In the genomic region with DNA sequence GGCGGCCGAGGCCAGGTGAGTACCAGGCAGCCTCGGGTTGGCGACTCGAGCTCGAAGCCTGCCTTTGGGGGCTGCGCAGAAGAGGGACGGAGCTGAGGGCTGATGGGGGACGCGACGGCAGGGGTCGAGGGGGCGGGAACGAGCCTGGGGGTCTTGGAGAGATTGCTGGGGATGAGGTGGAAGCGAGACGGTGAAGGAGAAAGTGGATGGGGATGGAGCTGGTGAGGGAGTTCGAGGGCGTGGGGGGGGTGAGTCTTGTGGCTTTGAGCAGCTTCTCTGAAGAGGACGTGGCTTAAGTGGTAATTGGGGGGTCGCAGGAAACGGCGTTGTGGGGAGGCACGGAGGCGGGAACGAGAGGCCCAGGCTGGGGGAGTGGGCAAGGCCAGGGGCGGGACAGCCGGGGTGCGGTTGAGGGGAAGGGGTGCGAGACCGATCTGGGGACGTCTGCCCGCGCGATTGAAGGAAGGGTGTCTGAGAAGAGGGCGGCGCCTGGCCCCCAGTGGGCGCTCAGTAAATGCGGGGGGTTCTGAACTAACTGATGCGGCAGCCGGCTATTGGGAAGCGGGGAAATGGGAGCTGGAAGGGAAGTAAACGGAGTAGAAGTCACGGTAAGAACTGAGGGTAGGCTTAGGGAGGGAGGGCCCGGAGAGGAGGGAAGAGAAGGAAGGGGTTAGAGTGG, we compare ENCODE assay signal across 1 cellular context.
TF ChIP-seq lines count a peak whose summit lies in the region.

No MANE protein-coding gene starts in this region.

TF ChIP-seq in GM12878, 131 proteins besides CTCF, POLR2A, EP300 and RAD21 (continues in another document):
- no peak for TF ChIP-seq MYC (IDR thresholded peaks at IDR 0.05; ENCODE audit: insufficient read depth, insufficient read length, insufficient replicate concordance, low read length, severe bottlenecking)
- TF ChIP-seq ZNF217 (IDR thresholded peaks at IDR 0.05) = no peak
- no peak; the same call in 1 of the 2 replicates for TF ChIP-seq TAF1 (IDR thresholded peaks at IDR 0.05; ENCODE audit: borderline replicate concordance, low read depth, low read length)
- TF ChIP-seq MEF2B (IDR thresholded peaks at IDR 0.05; ENCODE audit: partially characterized antibody, poor library complexity, severe bottlenecking) = peak; percentile 9
- TF ChIP-seq, protein P1, sequence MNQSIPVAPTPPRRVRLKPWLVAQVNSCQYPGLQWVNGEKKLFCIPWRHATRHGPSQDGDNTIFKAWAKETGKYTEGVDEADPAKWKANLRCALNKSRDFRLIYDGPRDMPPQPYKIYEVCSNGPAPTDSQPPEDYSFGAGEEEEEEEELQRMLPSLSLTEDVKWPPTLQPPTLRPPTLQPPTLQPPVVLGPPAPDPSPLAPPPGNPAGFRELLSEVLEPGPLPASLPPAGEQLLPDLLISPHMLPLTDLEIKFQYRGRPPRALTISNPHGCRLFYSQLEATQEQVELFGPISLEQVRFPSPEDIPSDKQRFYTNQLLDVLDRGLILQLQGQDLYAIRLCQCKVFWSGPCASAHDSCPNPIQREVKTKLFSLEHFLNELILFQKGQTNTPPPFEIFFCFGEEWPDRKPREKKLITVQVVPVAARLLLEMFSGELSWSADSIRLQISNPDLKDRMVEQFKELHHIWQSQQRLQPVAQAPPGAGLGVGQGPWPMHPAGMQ (IDR thresholded peaks at IDR 0.05; ENCODE audit: borderline replicate concordance) = no peak
- TF ChIP-seq, protein P2, sequence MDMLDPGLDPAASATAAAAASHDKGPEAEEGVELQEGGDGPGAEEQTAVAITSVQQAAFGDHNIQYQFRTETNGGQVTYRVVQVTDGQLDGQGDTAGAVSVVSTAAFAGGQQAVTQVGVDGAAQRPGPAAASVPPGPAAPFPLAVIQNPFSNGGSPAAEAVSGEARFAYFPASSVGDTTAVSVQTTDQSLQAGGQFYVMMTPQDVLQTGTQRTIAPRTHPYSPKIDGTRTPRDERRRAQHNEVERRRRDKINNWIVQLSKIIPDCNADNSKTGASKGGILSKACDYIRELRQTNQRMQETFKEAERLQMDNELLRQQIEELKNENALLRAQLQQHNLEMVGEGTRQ (IDR thresholded peaks at IDR 0.05; ENCODE audit: borderline replicate concordance, low read depth, low read length) = no peak
- TF ChIP-seq, protein P3, sequence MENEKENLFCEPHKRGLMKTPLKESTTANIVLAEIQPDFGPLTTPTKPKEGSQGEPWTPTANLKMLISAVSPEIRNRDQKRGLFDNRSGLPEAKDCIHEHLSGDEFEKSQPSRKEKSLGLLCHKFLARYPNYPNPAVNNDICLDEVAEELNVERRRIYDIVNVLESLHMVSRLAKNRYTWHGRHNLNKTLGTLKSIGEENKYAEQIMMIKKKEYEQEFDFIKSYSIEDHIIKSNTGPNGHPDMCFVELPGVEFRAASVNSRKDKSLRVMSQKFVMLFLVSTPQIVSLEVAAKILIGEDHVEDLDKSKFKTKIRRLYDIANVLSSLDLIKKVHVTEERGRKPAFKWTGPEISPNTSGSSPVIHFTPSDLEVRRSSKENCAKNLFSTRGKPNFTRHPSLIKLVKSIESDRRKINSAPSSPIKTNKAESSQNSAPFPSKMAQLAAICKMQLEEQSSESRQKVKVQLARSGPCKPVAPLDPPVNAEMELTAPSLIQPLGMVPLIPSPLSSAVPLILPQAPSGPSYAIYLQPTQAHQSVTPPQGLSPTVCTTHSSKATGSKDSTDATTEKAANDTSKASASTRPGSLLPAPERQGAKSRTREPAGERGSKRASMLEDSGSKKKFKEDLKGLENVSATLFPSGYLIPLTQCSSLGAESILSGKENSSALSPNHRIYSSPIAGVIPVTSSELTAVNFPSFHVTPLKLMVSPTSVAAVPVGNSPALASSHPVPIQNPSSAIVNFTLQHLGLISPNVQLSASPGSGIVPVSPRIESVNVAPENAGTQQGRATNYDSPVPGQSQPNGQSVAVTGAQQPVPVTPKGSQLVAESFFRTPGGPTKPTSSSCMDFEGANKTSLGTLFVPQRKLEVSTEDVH (IDR thresholded peaks at IDR 0.05; ENCODE audit: low read depth, partially characterized antibody) = no peak
- TF ChIP-seq FOS (IDR thresholded peaks at IDR 0.05; ENCODE audit: borderline replicate concordance, extremely low read depth, insufficient read length) = no peak
- TF ChIP-seq EED (IDR thresholded peaks at IDR 0.05; ENCODE audit: low read depth) = peak; percentile 35; the same call in 1 of the 2 replicates
- no peak for TF ChIP-seq ZNF24 (IDR thresholded peaks at IDR 0.05)
- no peak; the same call in 1 of the 2 replicates for TF ChIP-seq CBFB (IDR thresholded peaks at IDR 0.05; ENCODE audit: low read depth)
- no peak for TF ChIP-seq SUZ12 (IDR thresholded peaks at IDR 0.05; ENCODE audit: unreplicated experiment)
- TF ChIP-seq, protein P4, sequence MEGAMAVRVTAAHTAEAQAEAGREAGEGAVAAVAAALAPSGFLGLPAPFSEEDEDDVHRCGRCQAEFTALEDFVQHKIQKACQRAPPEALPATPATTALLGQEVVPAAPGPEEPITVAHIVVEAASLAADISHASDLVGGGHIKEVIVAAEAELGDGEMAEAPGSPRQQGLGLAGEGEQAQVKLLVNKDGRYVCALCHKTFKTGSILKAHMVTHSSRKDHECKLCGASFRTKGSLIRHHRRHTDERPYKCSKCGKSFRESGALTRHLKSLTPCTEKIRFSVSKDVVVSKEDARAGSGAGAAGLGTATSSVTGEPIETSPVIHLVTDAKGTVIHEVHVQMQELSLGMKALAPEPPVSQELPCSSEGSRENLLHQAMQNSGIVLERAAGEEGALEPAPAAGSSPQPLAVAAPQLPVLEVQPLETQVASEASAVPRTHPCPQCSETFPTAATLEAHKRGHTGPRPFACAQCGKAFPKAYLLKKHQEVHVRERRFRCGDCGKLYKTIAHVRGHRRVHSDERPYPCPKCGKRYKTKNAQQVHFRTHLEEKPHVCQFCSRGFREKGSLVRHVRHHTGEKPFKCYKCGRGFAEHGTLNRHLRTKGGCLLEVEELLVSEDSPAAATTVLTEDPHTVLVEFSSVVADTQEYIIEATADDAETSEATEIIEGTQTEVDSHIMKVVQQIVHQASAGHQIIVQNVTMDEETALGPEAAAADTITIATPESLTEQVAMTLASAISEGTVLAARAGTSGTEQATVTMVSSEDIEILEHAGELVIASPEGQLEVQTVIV (IDR thresholded peaks at IDR 0.05; ENCODE audit: borderline replicate concordance, partially characterized antibody) = no peak
- TF ChIP-seq RELA (IDR thresholded peaks at IDR 0.05; ENCODE audit: borderline replicate concordance, partially characterized antibody) = no peak
- TF ChIP-seq POU2F2 (IDR thresholded peaks at IDR 0.05; ENCODE audit: borderline replicate concordance, low read depth, low read length) = no peak
- 0 out of 4 replicates have a peak, but pooled peaks have one; percentile 17 to 22 for TF ChIP-seq IKZF2 (IDR thresholded peaks at IDR 0.05)
- TF ChIP-seq BMI1 (IDR thresholded peaks at IDR 0.05; ENCODE audit: borderline replicate concordance) = no peak
- no peak for TF ChIP-seq NR2F1 (conservative IDR thresholded peaks at IDR 0.05)
- no peak for TF ChIP-seq HDAC6 (IDR thresholded peaks at IDR 0.05; ENCODE audit: unreplicated experiment)
- no peak for TF ChIP-seq RBBP5 (conservative IDR thresholded peaks at IDR 0.05)
- TF ChIP-seq MTA2 (IDR thresholded peaks at IDR 0.05; ENCODE audit: low read depth) = 0 out of 2 replicates have a peak, but pooled peaks have one; percentile 8
- TF ChIP-seq RFX5 (IDR thresholded peaks at IDR 0.05; ENCODE audit: low read depth, low read length) = no peak
- TF ChIP-seq ASH2L (IDR thresholded peaks at IDR 0.05; ENCODE audit: borderline replicate concordance, low read depth) = no peak
- no peak for TF ChIP-seq SMAD5 (IDR thresholded peaks at IDR 0.05; ENCODE audit: low read depth)
- TF ChIP-seq, protein P5, sequence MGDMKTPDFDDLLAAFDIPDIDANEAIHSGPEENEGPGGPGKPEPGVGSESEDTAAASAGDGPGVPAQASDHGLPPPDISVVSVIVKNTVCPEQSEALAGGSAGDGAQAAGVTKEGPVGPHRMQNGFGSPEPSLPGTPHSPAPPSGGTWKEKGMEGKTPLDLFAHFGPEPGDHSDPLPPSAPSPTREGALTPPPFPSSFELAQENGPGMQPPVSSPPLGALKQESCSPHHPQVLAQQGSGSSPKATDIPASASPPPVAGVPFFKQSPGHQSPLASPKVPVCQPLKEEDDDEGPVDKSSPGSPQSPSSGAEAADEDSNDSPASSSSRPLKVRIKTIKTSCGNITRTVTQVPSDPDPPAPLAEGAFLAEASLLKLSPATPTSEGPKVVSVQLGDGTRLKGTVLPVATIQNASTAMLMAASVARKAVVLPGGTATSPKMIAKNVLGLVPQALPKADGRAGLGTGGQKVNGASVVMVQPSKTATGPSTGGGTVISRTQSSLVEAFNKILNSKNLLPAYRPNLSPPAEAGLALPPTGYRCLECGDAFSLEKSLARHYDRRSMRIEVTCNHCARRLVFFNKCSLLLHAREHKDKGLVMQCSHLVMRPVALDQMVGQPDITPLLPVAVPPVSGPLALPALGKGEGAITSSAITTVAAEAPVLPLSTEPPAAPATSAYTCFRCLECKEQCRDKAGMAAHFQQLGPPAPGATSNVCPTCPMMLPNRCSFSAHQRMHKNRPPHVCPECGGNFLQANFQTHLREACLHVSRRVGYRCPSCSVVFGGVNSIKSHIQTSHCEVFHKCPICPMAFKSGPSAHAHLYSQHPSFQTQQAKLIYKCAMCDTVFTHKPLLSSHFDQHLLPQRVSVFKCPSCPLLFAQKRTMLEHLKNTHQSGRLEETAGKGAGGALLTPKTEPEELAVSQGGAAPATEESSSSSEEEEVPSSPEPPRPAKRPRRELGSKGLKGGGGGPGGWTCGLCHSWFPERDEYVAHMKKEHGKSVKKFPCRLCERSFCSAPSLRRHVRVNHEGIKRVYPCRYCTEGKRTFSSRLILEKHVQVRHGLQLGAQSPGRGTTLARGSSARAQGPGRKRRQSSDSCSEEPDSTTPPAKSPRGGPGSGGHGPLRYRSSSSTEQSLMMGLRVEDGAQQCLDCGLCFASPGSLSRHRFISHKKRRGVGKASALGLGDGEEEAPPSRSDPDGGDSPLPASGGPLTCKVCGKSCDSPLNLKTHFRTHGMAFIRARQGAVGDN (IDR thresholded peaks at IDR 0.05) = no peak
- no peak for TF ChIP-seq HCFC1 (IDR thresholded peaks at IDR 0.05; ENCODE audit: low read length)
- TF ChIP-seq WRNIP1 (IDR thresholded peaks at IDR 0.05; ENCODE audit: borderline replicate concordance, low read depth, low read length) = no peak
- no peak for TF ChIP-seq SIN3A (IDR thresholded peaks at IDR 0.05; ENCODE audit: low read depth, low read length)
- 0 out of 2 replicates have a peak, but pooled peaks have one; percentile 32 for TF ChIP-seq POLR2AphosphoS5 (IDR thresholded peaks at IDR 0.05; ENCODE audit: low read length)
- TF ChIP-seq ZNF384 (IDR thresholded peaks at IDR 0.05; ENCODE audit: borderline replicate concordance, low read depth, low read length) = no peak
- no peak for TF ChIP-seq RAD51 (IDR thresholded peaks at IDR 0.05)
- 0 out of 2 replicates have a peak, but pooled peaks have one; percentile 31 for TF ChIP-seq CREB1 (IDR thresholded peaks at IDR 0.05; ENCODE audit: low read depth)
- TF ChIP-seq TCF3 (IDR thresholded peaks at IDR 0.05; ENCODE audit: borderline replicate concordance, insufficient read depth, low read depth, low read length) = no peak
- peak; percentile 11; the same call in 1 of the 2 replicates for TF ChIP-seq LARP7 (IDR thresholded peaks at IDR 0.05)
- TF ChIP-seq RUNX3 (IDR thresholded peaks at IDR 0.05; ENCODE audit: low read length) = peak; percentile 70
- TF ChIP-seq SMARCA5 (IDR thresholded peaks at IDR 0.05) = no peak
- no peak for TF ChIP-seq BRCA1 (IDR thresholded peaks at IDR 0.05; ENCODE audit: low read depth, low read length)
- TF ChIP-seq, protein P6, sequence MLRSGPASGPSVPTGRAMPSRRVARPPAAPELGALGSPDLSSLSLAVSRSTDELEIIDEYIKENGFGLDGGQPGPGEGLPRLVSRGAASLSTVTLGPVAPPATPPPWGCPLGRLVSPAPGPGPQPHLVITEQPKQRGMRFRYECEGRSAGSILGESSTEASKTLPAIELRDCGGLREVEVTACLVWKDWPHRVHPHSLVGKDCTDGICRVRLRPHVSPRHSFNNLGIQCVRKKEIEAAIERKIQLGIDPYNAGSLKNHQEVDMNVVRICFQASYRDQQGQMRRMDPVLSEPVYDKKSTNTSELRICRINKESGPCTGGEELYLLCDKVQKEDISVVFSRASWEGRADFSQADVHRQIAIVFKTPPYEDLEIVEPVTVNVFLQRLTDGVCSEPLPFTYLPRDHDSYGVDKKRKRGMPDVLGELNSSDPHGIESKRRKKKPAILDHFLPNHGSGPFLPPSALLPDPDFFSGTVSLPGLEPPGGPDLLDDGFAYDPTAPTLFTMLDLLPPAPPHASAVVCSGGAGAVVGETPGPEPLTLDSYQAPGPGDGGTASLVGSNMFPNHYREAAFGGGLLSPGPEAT (IDR thresholded peaks at IDR 0.05; ENCODE audit: low read depth) = 0 out of 2 replicates have a peak, but pooled peaks have one; percentile 13
- no peak for TF ChIP-seq ZNF274 (IDR thresholded peaks at IDR 0.05; ENCODE audit: insufficient read depth, insufficient read length)
- TF ChIP-seq, protein P7, sequence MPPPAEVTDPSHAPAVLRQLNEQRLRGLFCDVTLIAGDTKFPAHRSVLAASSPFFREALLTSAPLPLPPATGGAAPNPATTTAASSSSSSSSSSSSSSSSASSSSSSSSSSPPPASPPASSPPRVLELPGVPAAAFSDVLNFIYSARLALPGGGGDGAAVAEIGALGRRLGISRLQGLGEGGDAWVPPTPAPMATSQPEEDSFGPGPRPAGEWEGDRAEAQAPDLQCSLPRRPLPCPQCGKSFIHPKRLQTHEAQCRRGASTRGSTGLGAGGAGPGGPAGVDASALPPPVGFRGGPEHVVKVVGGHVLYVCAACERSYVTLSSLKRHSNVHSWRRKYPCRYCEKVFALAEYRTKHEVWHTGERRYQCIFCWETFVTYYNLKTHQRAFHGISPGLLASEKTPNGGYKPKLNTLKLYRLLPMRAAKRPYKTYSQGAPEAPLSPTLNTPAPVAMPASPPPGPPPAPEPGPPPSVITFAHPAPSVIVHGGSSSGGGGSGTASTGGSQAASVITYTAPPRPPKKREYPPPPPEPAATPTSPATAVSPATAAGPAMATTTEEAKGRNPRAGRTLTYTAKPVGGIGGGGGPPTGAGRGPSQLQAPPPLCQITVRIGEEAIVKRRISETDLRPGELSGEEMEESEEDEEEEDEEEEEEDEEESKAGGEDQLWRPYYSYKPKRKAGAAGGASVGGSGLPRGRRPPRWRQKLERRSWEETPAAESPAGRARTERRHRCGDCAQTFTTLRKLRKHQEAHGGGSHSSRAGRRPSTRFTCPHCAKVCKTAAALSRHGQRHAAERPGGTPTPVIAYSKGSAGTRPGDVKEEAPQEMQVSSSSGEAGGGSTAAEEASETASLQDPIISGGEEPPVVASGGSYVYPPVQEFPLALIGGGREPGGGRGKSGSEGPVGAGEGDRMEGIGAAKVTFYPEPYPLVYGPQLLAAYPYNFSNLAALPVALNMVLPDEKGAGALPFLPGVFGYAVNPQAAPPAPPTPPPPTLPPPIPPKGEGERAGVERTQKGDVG (CRISPR knock-in tag; IDR thresholded peaks at IDR 0.05) = no peak
- TF ChIP-seq, protein P8, sequence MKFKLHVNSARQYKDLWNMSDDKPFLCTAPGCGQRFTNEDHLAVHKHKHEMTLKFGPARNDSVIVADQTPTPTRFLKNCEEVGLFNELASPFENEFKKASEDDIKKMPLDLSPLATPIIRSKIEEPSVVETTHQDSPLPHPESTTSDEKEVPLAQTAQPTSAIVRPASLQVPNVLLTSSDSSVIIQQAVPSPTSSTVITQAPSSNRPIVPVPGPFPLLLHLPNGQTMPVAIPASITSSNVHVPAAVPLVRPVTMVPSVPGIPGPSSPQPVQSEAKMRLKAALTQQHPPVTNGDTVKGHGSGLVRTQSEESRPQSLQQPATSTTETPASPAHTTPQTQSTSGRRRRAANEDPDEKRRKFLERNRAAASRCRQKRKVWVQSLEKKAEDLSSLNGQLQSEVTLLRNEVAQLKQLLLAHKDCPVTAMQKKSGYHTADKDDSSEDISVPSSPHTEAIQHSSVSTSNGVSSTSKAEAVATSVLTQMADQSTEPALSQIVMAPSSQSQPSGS (IDR thresholded peaks at IDR 0.05; ENCODE audit: low read length) = no peak
- no peak for TF ChIP-seq PAX5 (IDR thresholded peaks at IDR 0.05; ENCODE audit: borderline replicate concordance, low read depth, low read length)
